ENCODE assay signal across 8 cellular contexts in genomic region chr5:176817864-176818377, GRCh38. TPM values are rescaled to one million over a fixed set of nuclear protein-coding genes. Genes with fewer than 3 reads are reported as not detected.
DNase-seq lines count a peak whose midpoint lies in the region; ATAC-seq and TF ChIP-seq lines count a peak whose summit lies in the region.

No MANE protein-coding gene starts in this region.

- H3K36me3 ChIP-seq in GM06990 (ENCODE audit: control insufficient read depth, insufficient read depth, low read length) (no peaks in the 10 kb centered on the region), rectal smooth muscle tissue (ENCODE audit: control insufficient read depth, insufficient read depth, low read length) (no peaks in the 10 kb centered on the region)

- H3K27me3 ChIP-seq in GM06990 (replicated peaks; ENCODE audit: control insufficient read depth, insufficient read depth, low read length): peaks cover 3% of the 10 kb centered on the region
- H3K27me3 ChIP-seq in foreskin keratinocyte: peaks cover 72% of the 10 kb centered on the region
- peaks cover 32% of the 10 kb centered on the region for H3K27me3 ChIP-seq in rectal smooth muscle tissue (ENCODE audit: control insufficient read depth, insufficient read depth, low read length)

- H3K27ac ChIP-seq in foreskin keratinocyte: no peak overlapping the region
- H3K27ac ChIP-seq in rectal smooth muscle tissue (ENCODE audit: low read depth, low read length): no peak overlapping the region

- DNase-seq in 8988T: peak; percentile 98
- no peak for DNase-seq in GM06990 (ENCODE audit: extremely low read depth, insufficient read length)
- peak; percentile 74 for DNase-seq in SW480 (ENCODE audit: low spot score)
- no peak for DNase-seq in foreskin keratinocyte
- no peak for DNase-seq in DMS79 (lab: John Stamatoyannopoulos, UW)
- DNase-seq in NCI-H187 treated with DMSO at 0.1 percent for 48 hours (lab: John Stamatoyannopoulos, UW): no peak

- H3K4me1 ChIP-seq in foreskin keratinocyte (no peaks in the 10 kb centered on the region), rectal smooth muscle tissue (ENCODE audit: control insufficient read depth, insufficient read depth, low read length) (no peaks in the 10 kb centered on the region)

- H3K9ac ChIP-seq in rectal smooth muscle tissue (ENCODE audit: low read length): no peak overlapping the region

- ATAC-seq in HG03135 (IDR thresholded peaks at IDR 0.05; ENCODE audit: unreplicated experiment): peak; percentile 43
- peak; percentile 31 for ATAC-seq in foreskin keratinocyte

- peak; percentile 50 for TF ChIP-seq CTCF in GM06990 (IDR thresholded peaks at IDR 0.05; ENCODE audit: insufficient read depth, low read length, poor library complexity, severe bottlenecking)
- TF ChIP-seq CTCF in foreskin keratinocyte (conservative IDR thresholded peaks at IDR 0.05): peak; percentile 66

- H3K4me3 ChIP-seq in GM06990 (replicated peaks; ENCODE audit: low read depth, low read length) (peak overlapping the region; percentile 31), rectal smooth muscle tissue (ENCODE audit: low read length) (peak overlapping the region; percentile 17)

RNA-seq across cellular contexts. Expression of gene UNC5A, which starts 7.6 kb away (rescaled TPM):
- 0.18 and 0.51 TPM in 2 replicates for total RNA-seq in foreskin keratinocyte
- 0.18 and 0.46 TPM in 2 replicates for polyA plus RNA-seq in foreskin keratinocyte

Comparison
In these comparisons a context has a peak if more than half of its experiments do, and no peak if none do; other contexts are left out.
1. DNase-seq: peak in 8988T (single experiment) and SW480 (single experiment); none in GM06990 (single experiment), foreskin keratinocyte (0 of 2), DMS79 (single experiment) and NCI-H187 treated with DMSO at 0.1 percent for 48 hours (single experiment).